Comparison of ENCODE assay signal across 15 cellular contexts in the genomic region with DNA sequence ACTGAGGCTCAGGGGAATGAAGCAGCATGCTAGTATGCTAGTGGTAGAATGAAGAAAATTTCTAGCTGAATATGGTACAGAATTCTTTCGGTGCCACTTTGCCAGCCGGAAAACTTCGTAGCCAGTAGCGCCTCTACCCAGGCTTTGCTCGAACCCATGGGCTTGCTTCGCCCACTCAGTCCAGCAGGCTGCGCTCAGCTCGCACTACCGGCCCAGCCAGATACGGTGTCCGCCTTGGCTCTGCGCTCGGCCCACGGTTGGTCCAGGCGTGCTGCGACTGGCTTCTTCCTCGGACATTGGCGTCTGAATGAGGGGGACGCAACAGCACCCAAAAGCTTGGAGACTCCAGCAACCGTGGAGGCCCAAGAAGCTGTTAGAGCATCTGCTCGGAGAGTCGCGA.
DNase-seq lines count a peak whose midpoint lies in the region; ATAC-seq, FAIRE-seq and TF ChIP-seq lines count a peak whose summit lies in the region.
"Had no signal": no experiment of that assay in that cellular context is flagged by ENCODE, and none has a peak within 500 bp of the region (broad histone marks: within the 10 kb centered on the region; RNA-seq: fewer than 3 reads in every experiment).

No MANE protein-coding gene starts in this region.

- no peaks in the 10 kb centered on the region for H3K9me3 Mint-ChIP-seq in glutamatergic neuron (ENCODE audit: unreplicated experiment)

- no peak overlapping the region for H3K4me2 ChIP-seq in osteoblast (ENCODE audit: insufficient read depth, low read length)

- H3K4me3 Mint-ChIP-seq in glutamatergic neuron (ENCODE audit: unreplicated experiment): no peak overlapping the region
- H3K4me3 Mint-ChIP-seq: B cell; CD4-positive, alpha-beta memory T cell had no signal

- H3K4me3 ChIP-seq in H7 (ENCODE audit: insufficient read depth, low read depth, low read length): no peak overlapping the region
- H3K4me3 ChIP-seq in lower leg skin (ENCODE audit: low read depth, poor library complexity, severe bottlenecking): no peak overlapping the region
- H3K4me3 ChIP-seq in osteoblast (ENCODE audit: insufficient read depth, low read length): no peak overlapping the region

- H3K4me1 Mint-ChIP-seq in glutamatergic neuron (ENCODE audit: low read depth, unreplicated experiment): no peaks in the 10 kb centered on the region
- H3K4me1 Mint-ChIP-seq: B cell; CD4-positive, alpha-beta memory T cell had no signal

- no peak overlapping the region for H3K27ac Mint-ChIP-seq in glutamatergic neuron (ENCODE audit: unreplicated experiment)
- H3K27ac Mint-ChIP-seq: B cell; CD4-positive, alpha-beta memory T cell had no signal

- H2AFZ ChIP-seq in osteoblast (ENCODE audit: low read length): no peak overlapping the region

- no peak overlapping the region for H3K27ac ChIP-seq in osteoblast (ENCODE audit: low read depth, low read length)

- H4K20me1 ChIP-seq in osteoblast (ENCODE audit: insufficient read depth, low read length): no peaks in the 10 kb centered on the region

- H3K36me3 Mint-ChIP-seq in glutamatergic neuron (ENCODE audit: unreplicated experiment): no peaks in the 10 kb centered on the region
- H3K36me3 Mint-ChIP-seq: CD4-positive, alpha-beta memory T cell had no signal

- no peaks in the 10 kb centered on the region for H3K79me2 ChIP-seq in osteoblast (ENCODE audit: insufficient read depth, low read length)

- WGBS in lower leg skin, 2 donors: 77 to 83% methylated on average over 22 to 23 of the region's 23 CpGs

- intact Hi-C loops in lower leg skin (cut with DNase I; ENCODE audit: low total_unique reads): no loop called here

- H3K27me3 ChIP-seq in H7 (ENCODE audit: control insufficient read depth, insufficient read depth, low read length) (no peaks in the 10 kb centered on the region; the same call in 1 of the 2 replicates), osteoblast (ENCODE audit: insufficient read depth, low read length) (no peaks in the 10 kb centered on the region)

- no peak for ATAC-seq in GM19463 (IDR thresholded peaks at IDR 0.05; ENCODE audit: unreplicated experiment)

- TF ChIP-seq CTCF in glutamatergic neuron (IDR thresholded peaks at IDR 0.05; ENCODE audit: partially characterized antibody, unreplicated experiment) (no peak), lower leg skin (IDR thresholded peaks at IDR 0.05) (no peak), osteoblast (IDR thresholded peaks at IDR 0.05; ENCODE audit: extremely low read depth, low read depth, low read length) (no peak)

- no peak for FAIRE-seq in urothelium cell line (lab: Jason Lieb, UNC)
- FAIRE-seq: D721Med had no signal

- H3K4me1 ChIP-seq in osteoblast (ENCODE audit: insufficient read depth, low read length): no peaks in the 10 kb centered on the region

- H3K9me3 ChIP-seq in osteoblast (ENCODE audit: low read depth, low read length): no peaks in the 10 kb centered on the region

- no peaks in the 10 kb centered on the region for H3K27me3 Mint-ChIP-seq in glutamatergic neuron (ENCODE audit: unreplicated experiment)
- H3K27me3 Mint-ChIP-seq: B cell; CD4-positive, alpha-beta memory T cell had no signal

- no peaks in the 10 kb centered on the region for H3K36me3 ChIP-seq in H7 (replicated peaks; ENCODE audit: control insufficient read depth, insufficient read depth, low read length)
- no peaks in the 10 kb centered on the region for H3K36me3 ChIP-seq in osteoblast (ENCODE audit: insufficient read depth, low read length)

- peak; percentile 60 for DNase-seq in H7
- peak; percentile 37 for DNase-seq in glutamatergic neuron
- DNase-seq in left kidney (ENCODE audit: low read depth, low spot score): peak; percentile 1
- DNase-seq in urothelium cell line (ENCODE audit: low spot score): peak; percentile 4
- DNase-seq in lower leg skin (ENCODE audit: low spot score in 2 of 2): no peak
- DNase-seq in osteoblast (ENCODE audit: insufficient read length, low spot score, missing footprints): no peak
- DNase-seq: CD4-positive, alpha-beta memory T cell; KBM-7; NCI-H1092; NCI-H2107; NCI-H345; NCI-H526 treated with DMSO at 0.1 percent for 48 hours had no signal

- TF ChIP-seq POLR2A in lower leg skin (IDR thresholded peaks at IDR 0.05): no peak

Comparison
In these comparisons a context has a peak if more than half of its experiments do, and no peak if none do; other contexts are left out.
1. DNase-seq: peak in H7 (single experiment), glutamatergic neuron (single experiment), left kidney (single experiment) and urothelium cell line (single experiment); none in lower leg skin (0 of 2) and osteoblast (single experiment).